In genomic region chr20:63208346-63208924, GRCh38 we compare ENCODE assay signal across 1 cellular context.
TF ChIP-seq lines count a peak whose summit lies in the region.

No MANE protein-coding gene starts in this region.

TF ChIP-seq in WTC11, 78 proteins besides CTCF, POLR2A, EP300 and RAD21 (continued from another document):
- TF ChIP-seq, protein P1, sequence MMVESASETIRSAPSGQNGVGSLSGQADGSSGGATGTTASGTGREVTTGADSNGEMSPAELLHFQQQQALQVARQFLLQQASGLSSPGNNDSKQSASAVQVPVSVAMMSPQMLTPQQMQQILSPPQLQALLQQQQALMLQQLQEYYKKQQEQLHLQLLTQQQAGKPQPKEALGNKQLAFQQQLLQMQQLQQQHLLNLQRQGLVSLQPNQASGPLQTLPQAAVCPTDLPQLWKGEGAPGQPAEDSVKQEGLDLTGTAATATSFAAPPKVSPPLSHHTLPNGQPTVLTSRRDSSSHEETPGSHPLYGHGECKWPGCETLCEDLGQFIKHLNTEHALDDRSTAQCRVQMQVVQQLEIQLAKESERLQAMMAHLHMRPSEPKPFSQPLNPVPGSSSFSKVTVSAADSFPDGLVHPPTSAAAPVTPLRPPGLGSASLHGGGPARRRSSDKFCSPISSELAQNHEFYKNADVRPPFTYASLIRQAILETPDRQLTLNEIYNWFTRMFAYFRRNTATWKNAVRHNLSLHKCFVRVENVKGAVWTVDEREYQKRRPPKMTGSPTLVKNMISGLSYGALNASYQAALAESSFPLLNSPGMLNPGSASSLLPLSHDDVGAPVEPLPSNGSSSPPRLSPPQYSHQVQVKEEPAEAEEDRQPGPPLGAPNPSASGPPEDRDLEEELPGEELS (CRISPR knock-in tag; IDR thresholded peaks at IDR 0.05), result no peak
- TF ChIP-seq, protein P2, sequence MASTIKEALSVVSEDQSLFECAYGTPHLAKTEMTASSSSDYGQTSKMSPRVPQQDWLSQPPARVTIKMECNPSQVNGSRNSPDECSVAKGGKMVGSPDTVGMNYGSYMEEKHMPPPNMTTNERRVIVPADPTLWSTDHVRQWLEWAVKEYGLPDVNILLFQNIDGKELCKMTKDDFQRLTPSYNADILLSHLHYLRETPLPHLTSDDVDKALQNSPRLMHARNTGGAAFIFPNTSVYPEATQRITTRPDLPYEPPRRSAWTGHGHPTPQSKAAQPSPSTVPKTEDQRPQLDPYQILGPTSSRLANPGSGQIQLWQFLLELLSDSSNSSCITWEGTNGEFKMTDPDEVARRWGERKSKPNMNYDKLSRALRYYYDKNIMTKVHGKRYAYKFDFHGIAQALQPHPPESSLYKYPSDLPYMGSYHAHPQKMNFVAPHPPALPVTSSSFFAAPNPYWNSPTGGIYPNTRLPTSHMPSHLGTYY (CRISPR knock-in tag; IDR thresholded peaks at IDR 0.05), result no peak
- TF ChIP-seq ZBTB21 (CRISPR knock-in tag; IDR thresholded peaks at IDR 0.05; ENCODE audit: borderline replicate concordance), result no peak
- TF ChIP-seq AR (CRISPR knock-in tag; IDR thresholded peaks at IDR 0.05), result no peak
- no peak for TF ChIP-seq HMGXB4 (CRISPR knock-in tag; IDR thresholded peaks at IDR 0.05)
- TF ChIP-seq E2F5 (CRISPR knock-in tag; IDR thresholded peaks at IDR 0.05), result no peak
- no peak for TF ChIP-seq ZMAT4 (CRISPR knock-in tag; IDR thresholded peaks at IDR 0.05)
